Comparison of ENCODE assay signal across 8 cellular contexts in the genomic region with DNA sequence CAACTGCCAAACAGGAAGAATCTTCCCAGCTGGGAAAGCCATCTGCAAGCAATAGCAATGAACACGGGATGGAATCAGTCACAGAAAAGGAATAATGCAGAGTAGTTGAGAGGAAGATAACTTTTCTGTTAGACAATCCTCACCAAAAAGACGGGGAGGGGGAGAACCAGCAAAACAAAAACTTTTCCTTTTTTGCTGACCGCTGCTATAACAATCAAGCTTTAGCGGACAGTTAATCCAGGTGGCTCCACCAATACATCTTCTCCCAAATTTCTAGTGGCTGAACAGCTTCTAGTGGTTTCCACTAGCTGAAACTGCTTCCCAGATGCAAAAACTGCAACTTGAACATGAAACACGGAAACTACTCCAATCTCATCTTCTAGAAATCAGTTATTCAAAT. TPM values are rescaled to one million over a fixed set of nuclear protein-coding genes. Genes with fewer than 3 reads are reported as not detected.
DNase-seq lines count a peak whose midpoint lies in the region; ATAC-seq and TF ChIP-seq lines count a peak whose summit lies in the region.

No MANE protein-coding gene starts in this region.

- DNase-seq in BE2C (no peak), LNCaP clone FGC (ENCODE audit: low read depth) (no peak), dermis blood vessel endothelial cell (peak; percentile 18), NCI-H82 (lab: John Stamatoyannopoulos, UW) (no peak), AG08396 (ENCODE audit: low spot score) (no peak), NCI-H510A (lab: John Stamatoyannopoulos, UW) (no peak)
- no peak for DNase-seq in naive thymus-derived CD8-positive, alpha-beta T cell
- no peak for DNase-seq in activated CD4-positive, alpha-beta T cell treated with anti-CD3 and anti-CD28 coated beads for 48 hours

- peaks cover 0 to 15% (median 0%) of the 10 kb centered on the region in 3 donors for H3K36me3 Mint-ChIP-seq in naive thymus-derived CD8-positive, alpha-beta T cell

- no peaks in the 10 kb centered on the region for H3K4me1 ChIP-seq in BE2C

- peak overlapping the region; percentile 25 to 95 (median 91) for H3K27ac Mint-ChIP-seq in naive thymus-derived CD8-positive, alpha-beta T cell

- peak overlapping the region; percentile 84 for H3K4me3 ChIP-seq in BE2C (ENCODE audit: low read depth, low read length)
- H3K4me3 ChIP-seq in LNCaP clone FGC (ENCODE audit: low read depth, low read length) = peak overlapping the region; percentile 90

- POLR2A ChIA-PET in naive thymus-derived CD8-positive, alpha-beta T cell (lab: Charles Lee) = interaction anchor here (0.8 to 4.1 kb wide), 8 partner anchors 12 to 176 kb away, joined by 3 to 22 read pairs (median 8); a partner anchor contains a TSS

- no peaks in the 10 kb centered on the region for H3K27me3 ChIP-seq in BE2C

- H3K4me1 Mint-ChIP-seq in naive thymus-derived CD8-positive, alpha-beta T cell = peaks cover 19 to 70% (median 59%) of the 10 kb centered on the region in 4 donors

- TF ChIP-seq CTCF in BE2C (IDR thresholded peaks at IDR 0.05; ENCODE audit: low read depth, low read length) (no peak), LNCaP clone FGC (IDR thresholded peaks at IDR 0.05; ENCODE audit: control insufficient read depth, extremely low read depth, insufficient read depth) (no peak)

- H3K9me3 ChIP-seq in BE2C = no peaks in the 10 kb centered on the region

- H3K36me3 ChIP-seq in BE2C = peaks cover 10% of the 10 kb centered on the region

- H3K4me3 Mint-ChIP-seq in naive thymus-derived CD8-positive, alpha-beta T cell = peak overlapping the region; percentile 87 to 94 (median 92)

- no peak for ATAC-seq in naive thymus-derived CD8-positive, alpha-beta T cell

- no peaks in the 10 kb centered on the region for H3K9me3 Mint-ChIP-seq in naive thymus-derived CD8-positive, alpha-beta T cell

- no peaks in the 10 kb centered on the region for H3K27me3 Mint-ChIP-seq in naive thymus-derived CD8-positive, alpha-beta T cell

RNA-seq across cellular contexts. Expression of a gene that starts 1.0 kb away (rescaled TPM):
- 55.0 TPM for polyA plus RNA-seq in BE2C (2012; ENCODE audit: insufficient read depth, insufficient read length, low read depth)
- total RNA-seq in dermis blood vessel endothelial cell = 20.4 and 30.0 TPM in 2 replicates
- 10 to 100 TPM; 14.9 to 15.8 TPM for total RNA-seq in naive thymus-derived CD8-positive, alpha-beta T cell
- polyA plus RNA-seq in naive thymus-derived CD8-positive, alpha-beta T cell = 10 to 100 TPM; 19.5 to 31.9 (median 26.2) TPM

RNA-seq across cellular contexts. Expression of a gene that starts 40.2 kb away (rescaled TPM):
- 0.59 TPM for polyA plus RNA-seq in BE2C (2012; ENCODE audit: insufficient read depth, insufficient read length, low read depth)
- total RNA-seq in dermis blood vessel endothelial cell = 4.1 and 8.2 TPM in 2 replicates
- total RNA-seq in naive thymus-derived CD8-positive, alpha-beta T cell = 1 to 10 TPM; 9.2 to 9.3 TPM
- 1 to 10 TPM in 1 of 3 donors, under 1 TPM in 2; 0.60 to 1.2 (median 0.99) TPM for polyA plus RNA-seq in naive thymus-derived CD8-positive, alpha-beta T cell
